ENCODE assay signal across 8 cellular contexts in the genomic region with DNA sequence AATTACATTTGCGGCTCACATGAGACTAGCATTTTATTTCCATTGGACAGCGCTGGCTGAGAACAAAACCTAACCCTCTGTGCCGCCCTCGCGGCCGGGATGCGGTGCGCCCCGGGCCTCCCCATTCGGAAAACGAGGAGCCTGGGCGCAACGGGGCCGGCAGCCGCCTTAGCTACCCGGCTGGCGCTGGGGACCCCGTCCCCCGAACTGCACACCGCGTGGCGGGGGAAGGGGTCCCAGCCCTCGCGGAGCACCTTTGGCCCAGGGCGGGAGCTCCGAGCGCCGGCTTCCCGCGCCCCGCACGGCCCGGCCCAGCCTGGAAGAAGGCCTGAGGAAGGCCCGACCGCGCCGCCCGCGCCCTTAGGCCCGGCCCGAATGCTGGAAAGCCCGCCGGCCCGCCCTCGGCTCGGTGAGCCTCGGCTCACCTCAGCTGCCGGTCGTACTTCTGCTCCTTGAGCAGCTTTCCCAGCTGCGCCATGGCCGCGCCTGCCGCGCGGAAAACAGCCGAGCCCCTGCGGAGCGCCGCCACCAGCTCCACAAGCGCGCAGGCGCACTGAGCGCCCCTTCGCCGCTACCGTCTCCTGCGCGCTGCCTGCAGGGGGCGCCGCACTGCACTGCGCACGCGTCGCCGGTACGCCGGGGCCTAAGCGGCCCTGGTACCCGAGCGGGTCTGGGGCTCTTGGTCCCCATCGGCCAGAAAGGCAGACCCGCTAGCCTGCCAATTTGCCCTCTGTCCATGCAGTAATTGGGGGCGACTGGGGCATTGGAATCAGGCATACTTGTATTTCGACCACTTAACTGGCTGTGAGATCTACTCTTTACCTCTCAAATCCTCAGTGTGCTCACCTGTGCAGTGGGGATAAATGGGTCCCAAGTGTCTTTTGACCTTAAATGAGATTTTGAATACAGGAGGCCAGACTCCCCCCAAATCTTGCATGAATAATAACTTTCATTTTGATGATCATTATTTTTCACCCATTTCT. TPM values are rescaled to one million over a fixed set of nuclear protein-coding genes. Genes with fewer than 3 reads are reported as not detected.
DNase-seq lines count a peak whose midpoint lies in the region; ATAC-seq and TF ChIP-seq lines count a peak whose summit lies in the region.

NAE1 (minus strand) TSS at position 555 of the 983 bp plus-strand sequence; CDS start at position 478, 77 bp downstream.

- no peaks in the 10 kb centered on the region; the same call in 1 of the 2 replicates for H3K4me1 ChIP-seq in Caco-2

- intact Hi-C loops in Caco-2 (cut with micrococcal nuclease; ENCODE audit: unreplicated experiment): loop anchor here (1.0 kb wide), 2 partner anchors 37 to 43 kb away; no protein-coding TSS in a partner anchor

- no peaks in the 10 kb centered on the region for H3K27me3 ChIP-seq in Caco-2 (replicated peaks; ENCODE audit: control insufficient read depth, insufficient read depth, low read length)

- no peaks in the 10 kb centered on the region for H3K9me3 ChIP-seq in Caco-2

- H3K4me3 ChIP-seq in Caco-2 (ENCODE audit: low read depth, low read length): peak within 1 kb of the TSS; percentile 77

- H3K4me1 Mint-ChIP-seq in Caco-2 (ENCODE audit: low read depth, unreplicated experiment): no peaks in the 10 kb centered on the region
- H3K4me1 Mint-ChIP-seq in activated CD8-positive, alpha-beta memory T cell treated with anti-CD3 and anti-CD28 coated beads, Interleukin-2, amount 10 ng/mL, durations not matched to agents 7 days and 5 days: peaks cover 40% of the 10 kb centered on the region
- H3K4me1 Mint-ChIP-seq in mesothelial cell of epicardium: peaks cover 10% of the 10 kb centered on the region

- DNase-seq in Caco-2 (peak; percentile 86 to 96), HT1080 (ENCODE audit: low read depth) (peak; percentile 82), NOMO-1 (lab: John Stamatoyannopoulos, UW; ENCODE audit: unreplicated experiment in 2 of 2) (peak; percentile 82 to 94), mesothelial cell of epicardium (ENCODE audit: low spot score in 2 of 2, unreplicated experiment in 2 of 2) (peak; percentile 90 to 93)
- peak; percentile 90 for DNase-seq in activated CD8-positive, alpha-beta memory T cell treated with anti-CD3 and anti-CD28 coated beads, Interleukin-2, amount 10 ng/mL, durations not matched to agents 7 days and 5 days
- DNase-seq in stimulated activated CD8-positive, alpha-beta memory T cell treated with anti-CD3 and anti-CD28 coated beads, Interleukin-15, amount 100 ng/mL, for 48 hours (ENCODE audit: low read depth in 2 of 2): peak; percentile 82 to 88

- in situ Hi-C loops in endometrial microvascular endothelial cells (cut with HindIII; ENCODE audit: inconsistent ontology term, low pct_unique_long_range_greater_than_20kb, low sequenced_read_pairs): no loop called here

- peak; percentile 88 for ATAC-seq in GM21360 (IDR thresholded peaks at IDR 0.05; ENCODE audit: unreplicated experiment)
- ATAC-seq in activated CD8-positive, alpha-beta memory T cell treated with anti-CD3 and anti-CD28 coated beads, Interleukin-2, amount 10 ng/mL, durations not matched to agents 7 days and 5 days: peak; percentile 96

- H3K27ac Mint-ChIP-seq in Caco-2 (ENCODE audit: unreplicated experiment) (no peak within 1 kb of the TSS), mesothelial cell of epicardium (peak within 1 kb of the TSS; percentile 30)
- H3K27ac Mint-ChIP-seq in activated CD8-positive, alpha-beta memory T cell treated with anti-CD3 and anti-CD28 coated beads, Interleukin-2, amount 10 ng/mL, durations not matched to agents 7 days and 5 days: peak within 1 kb of the TSS; percentile 71

- H3K36me3 Mint-ChIP-seq in Caco-2 (ENCODE audit: insufficient read depth, unreplicated experiment) (peaks cover 26% of the 10 kb centered on the region), mesothelial cell of epicardium (peaks cover 10% of the 10 kb centered on the region)
- H3K36me3 Mint-ChIP-seq in activated CD8-positive, alpha-beta memory T cell treated with anti-CD3 and anti-CD28 coated beads, Interleukin-2, amount 10 ng/mL, durations not matched to agents 7 days and 5 days: peaks cover 15% of the 10 kb centered on the region

- H3K9me3 Mint-ChIP-seq in Caco-2 (ENCODE audit: unreplicated experiment): no peaks in the 10 kb centered on the region
- H3K9me3 Mint-ChIP-seq in activated CD8-positive, alpha-beta memory T cell treated with anti-CD3 and anti-CD28 coated beads, Interleukin-2, amount 10 ng/mL, durations not matched to agents 7 days and 5 days (ENCODE audit: low read depth): no peaks in the 10 kb centered on the region
- H3K9me3 Mint-ChIP-seq in mesothelial cell of epicardium: no peaks in the 10 kb centered on the region

- CTCF ChIA-PET in Caco-2 (lab: Charles Lee): interaction anchor here (0.6 to 3.3 kb wide), 33 partner anchors 8 to 416 kb away, joined by 3 to 136 read pairs (median 5); partner anchors contain the start of genes CA7, DYNC1LI2, FHOD1 and PDP2
- CTCF ChIA-PET in activated CD8-positive, alpha-beta memory T cell treated with anti-CD3 and anti-CD28 coated beads, Interleukin-2, amount 10 ng/mL, durations not matched to agents 7 days and 5 days (lab: Charles Lee): interaction anchor here (0.6 to 8.7 kb wide), 52 partner anchors 8 to 616 kb away, joined by 3 to 160 read pairs (median 6); partner anchors contain the start of genes CA7, CMTM3, DYNC1LI2 and PDP2

- TF ChIP-seq CTCF in Caco-2 (IDR thresholded peaks at IDR 0.05; ENCODE audit: insufficient read depth in 1 of 2, low read depth in 1 of 2, low read length in 1 of 2, severe bottlenecking in 1 of 2, unreplicated experiment in 1 of 2) (peak; percentile 97), mesothelial cell of epicardium (IDR thresholded peaks at IDR 0.05; ENCODE audit: unreplicated experiment) (peak; percentile 90)

- POLR2A ChIA-PET in Caco-2 (lab: Charles Lee): interaction anchor here (0.6 to 1.7 kb wide), 10 partner anchors 19 to 567 kb away, joined by 3 to 21 read pairs (median 4); partner anchors contain the start of gene PDP2

- peak within 1 kb of the TSS; percentile 65 for H3K4me3 Mint-ChIP-seq in Caco-2 (ENCODE audit: unreplicated experiment)
- peak within 1 kb of the TSS; percentile 71 for H3K4me3 Mint-ChIP-seq in activated CD8-positive, alpha-beta memory T cell treated with anti-CD3 and anti-CD28 coated beads, Interleukin-2, amount 10 ng/mL, durations not matched to agents 7 days and 5 days
- H3K4me3 Mint-ChIP-seq in mesothelial cell of epicardium: peak within 1 kb of the TSS; percentile 63

- BruUV-seq in Caco-2 (replicated peaks; lab: Mats Ljungman, UMichigan): no TSS peak

- H3K27me3 Mint-ChIP-seq in Caco-2 (ENCODE audit: insufficient read depth, unreplicated experiment) (peaks cover 3% of the 10 kb centered on the region), mesothelial cell of epicardium (ENCODE audit: low read depth) (peaks cover 5% of the 10 kb centered on the region)
- H3K27me3 Mint-ChIP-seq in activated CD8-positive, alpha-beta memory T cell treated with anti-CD3 and anti-CD28 coated beads, Interleukin-2, amount 10 ng/mL, durations not matched to agents 7 days and 5 days: no peaks in the 10 kb centered on the region

- H3K36me3 ChIP-seq in Caco-2 (ENCODE audit: control insufficient read depth, insufficient read depth, low read length): no peaks in the 10 kb centered on the region; the same call in 1 of the 2 replicates

RNA-seq across cellular contexts. Expression of gene NAE1, which starts in this region (rescaled TPM):
- 141 and 146 TPM in 2 replicates for total RNA-seq in Caco-2 (2022)
- total RNA-seq in HT1080 (2014; rRNA removed; shearing (Covaris generic)): 86.8 and 93.6 TPM in 2 replicates
- 68.4 and 77.1 TPM in 2 replicates for polyA plus RNA-seq in HT1080 (2015; cell fraction: cytosol; rRNA removed)
- 99.6 and 102 TPM in 2 replicates for polyA plus RNA-seq in HT1080 (2015; cell fraction: nucleus; rRNA removed)
- 10 to 100 TPM; 81.1 to 88.5 TPM for total RNA-seq in activated CD8-positive, alpha-beta memory T cell treated with anti-CD3 and anti-CD28 coated beads, Interleukin-2, amount 10 ng/mL, durations not matched to agents 7 days and 5 days
- total RNA-seq in endometrial microvascular endothelial cells (ENCODE audit: inconsistent ontology term): 70.8 TPM
- 78.8 to 84.4 TPM (median 80.3 TPM) in 3 replicates for total RNA-seq in mesothelial cell of epicardium

Comparison
In these comparisons a context has a peak if more than half of its experiments do, and no peak if none do; other contexts are left out.
1. Peak in every context shown above with its lines: DNase-seq, ATAC-seq and H3K4me3 ChIP-seq.